Comparison of ENCODE assay signal across 32 cellular contexts in the genomic region with DNA sequence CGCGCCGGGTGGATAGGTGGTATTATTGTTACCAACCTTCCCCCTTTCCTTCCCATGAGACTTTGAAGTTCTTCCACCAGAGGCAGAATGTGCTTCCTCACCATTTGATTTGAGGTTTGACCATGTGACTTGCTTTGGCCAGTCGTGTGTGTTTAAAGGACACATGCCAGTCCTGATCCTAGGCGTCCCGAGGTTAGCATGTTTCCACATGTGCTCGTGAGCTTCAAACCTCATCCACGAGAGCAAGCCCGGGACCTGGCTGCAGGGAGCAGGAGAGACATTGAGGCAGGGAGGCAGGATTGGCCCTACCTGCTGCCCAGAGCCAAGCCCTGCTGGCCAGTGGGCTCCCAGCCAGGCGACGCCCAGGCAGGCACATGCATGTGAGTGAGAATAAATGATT. TPM values are rescaled to one million over a fixed set of nuclear protein-coding genes. Genes with fewer than 3 reads are reported as not detected.
"Had no signal": no experiment of that assay in that cellular context is flagged by ENCODE, and none has a peak within 500 bp of the region (broad histone marks: within the 10 kb centered on the region; RNA-seq: fewer than 3 reads in every experiment).

No MANE protein-coding gene starts in this region.

- H3K27ac Mint-ChIP-seq: naive B cell; nephron; stimulated activated naive B cell treated with anti-CD40 and anti-IgM and Interleukin-4, amounts not matched to agents 10 μg/mL and 1 μg/mL and 100 μg/mL, for 72 hours; stimulated activated naive CD8-positive, alpha-beta T cell treated with anti-CD3 and anti-CD28 coated beads, Interleukin-15, Interleukin-2, amounts not matched to agents 100 ng/mL and 50 ng/mL, for 24 hours had no signal

- H3K27me3 ChIP-seq: ovary, tibial nerve, upper lobe of left lung, uterus had no signal

- DNase-seq: dermis blood vessel endothelial cell; effector memory CD4-positive, alpha-beta T cell; foreskin keratinocyte; glutamatergic neuron; heart right ventricle; hippocampal formation; kidney glomerular epithelial cell; left ventricle myocardium superior; lower lobe of right lung; naive B cell; occipital lobe; ovary; posterior cingulate gyrus; psoas muscle; right cardiac atrium; spleen; stimulated activated CD4-positive, alpha-beta T cell treated with anti-CD3 and anti-CD28 coated beads, Interleukin-15, amount 100 ng/mL, for 24 hours; stimulated activated CD4-positive, alpha-beta T cell treated with anti-CD3 and anti-CD28 coated beads, Interleukin-2, amount 100 ng/mL, for 48 hours; stimulated activated naive B cell treated with anti-CD40 and anti-IgM and Interleukin-4, amounts not matched to agents 10 μg/mL and 1 μg/mL and 100 μg/mL, for 72 hours; upper lobe of left lung; uterus had no signal

- H3K4me1 ChIP-seq: esophagus muscularis mucosa, foreskin keratinocyte, gastroesophageal sphincter, lower lobe of right lung, psoas muscle, spleen, tibial nerve, upper lobe of left lung, uterus had no signal

- H3K36me3 Mint-ChIP-seq: naive B cell; stimulated activated naive B cell treated with anti-CD40 and anti-IgM and Interleukin-4, amounts not matched to agents 10 μg/mL and 1 μg/mL and 100 μg/mL, for 72 hours had no signal

- H3K36me3 ChIP-seq: esophagus muscularis mucosa, gastroesophageal sphincter, heart right ventricle, lower lobe of right lung, ovary, spleen, thoracic aorta, tibial nerve, upper lobe of left lung, uterus had no signal

- H3K9me3 Mint-ChIP-seq: naive B cell; nephron; stimulated activated naive B cell treated with anti-CD40 and anti-IgM and Interleukin-4, amounts not matched to agents 10 μg/mL and 1 μg/mL and 100 μg/mL, for 72 hours; stimulated activated naive CD8-positive, alpha-beta T cell treated with anti-CD3 and anti-CD28 coated beads, Interleukin-15, Interleukin-2, amounts not matched to agents 100 ng/mL and 50 ng/mL, for 24 hours had no signal

- H3K27ac ChIP-seq: coronary artery, esophagus muscularis mucosa, foreskin keratinocyte, gastroesophageal sphincter, heart right ventricle, lower lobe of right lung, ovary, psoas muscle, skin epidermis, spleen, thoracic aorta, tibial nerve, upper lobe of left lung, uterus had no signal

- H3K4me3 ChIP-seq: coronary artery, esophagus muscularis mucosa, gastroesophageal sphincter, heart right ventricle, lower lobe of right lung, ovary, psoas muscle, skin epidermis, spleen, thoracic aorta, tibial nerve, upper lobe of left lung, uterus had no signal

- H3K9me3 ChIP-seq: esophagus muscularis mucosa, gastroesophageal sphincter, heart right ventricle, lower lobe of right lung, ovary, psoas muscle, spleen, thoracic aorta, tibial nerve, upper lobe of left lung, uterus had no signal

- H3K4me3 Mint-ChIP-seq: naive B cell; nephron; stimulated activated naive B cell treated with anti-CD40 and anti-IgM and Interleukin-4, amounts not matched to agents 10 μg/mL and 1 μg/mL and 100 μg/mL, for 72 hours; stimulated activated naive CD8-positive, alpha-beta T cell treated with anti-CD3 and anti-CD28 coated beads, Interleukin-15, Interleukin-2, amounts not matched to agents 100 ng/mL and 50 ng/mL, for 24 hours had no signal

- ATAC-seq: foreskin keratinocyte; gastroesophageal sphincter; heart right ventricle; left ventricle myocardium superior; lower lobe of right lung; psoas muscle; right cardiac atrium; stimulated activated naive B cell treated with anti-CD40 and anti-IgM and Interleukin-4, amounts not matched to agents 10 μg/mL and 1 μg/mL and 100 μg/mL, for 72 hours had no signal

- FAIRE-seq: endothelial cell of umbilical vein, islet of Langerhans had no signal

- H3K27me3 Mint-ChIP-seq: stimulated activated naive CD8-positive, alpha-beta T cell treated with anti-CD3 and anti-CD28 coated beads, Interleukin-15, Interleukin-2, amounts not matched to agents 100 ng/mL and 50 ng/mL, for 24 hours had no signal

- H3K4me1 Mint-ChIP-seq: naive B cell; stimulated activated naive B cell treated with anti-CD40 and anti-IgM and Interleukin-4, amounts not matched to agents 10 μg/mL and 1 μg/mL and 100 μg/mL, for 72 hours had no signal

RNA-seq across cellular contexts. Expression of a gene that starts 27.4 kb away (rescaled TPM):
- total RNA-seq: dermis blood vessel endothelial cell, endothelial cell of umbilical vein, esophagus muscularis mucosa, fibroblast of lung, foreskin keratinocyte, left ventricle myocardium superior, occipital lobe, psoas muscle, thoracic aorta had no signal
- polyA plus RNA-seq: endothelial cell of umbilical vein, fibroblast of lung, heart right ventricle, right cardiac atrium had no signal
